Comparison of ENCODE assay signal across 14 cellular contexts in the genomic region with DNA sequence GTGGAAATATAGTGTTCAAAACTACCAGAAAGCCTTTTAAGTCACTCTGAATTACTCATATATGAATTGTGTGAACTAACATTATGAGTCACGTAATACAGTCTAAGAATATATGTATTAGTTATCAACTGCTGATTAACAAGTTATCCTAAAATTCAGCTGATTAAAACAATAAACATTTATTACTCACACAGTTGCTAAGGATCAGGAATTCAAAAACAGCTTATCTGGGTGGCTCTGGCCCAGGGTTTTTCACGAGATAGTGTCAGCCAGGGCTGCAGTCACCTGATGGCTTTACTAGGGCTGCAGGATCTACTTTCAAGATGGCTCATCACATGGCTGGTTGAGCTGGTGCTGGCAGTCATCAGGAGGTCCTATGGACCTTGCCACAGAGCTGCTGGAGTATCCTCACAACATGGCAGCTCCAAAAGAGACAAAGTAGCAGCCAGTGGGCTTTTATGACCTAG. TPM values are rescaled to one million over a fixed set of nuclear protein-coding genes. Genes with fewer than 3 reads are reported as not detected.
A peak's percentile ranks its signal among the peaks of the same experiment; 100 is the strongest.
DNase-seq lines count a peak whose midpoint lies in the region; ATAC-seq and TF ChIP-seq lines count a peak whose summit lies in the region.
"Had no signal": no experiment of that assay in that cellular context is flagged by ENCODE, and none has a peak within 500 bp of the region (broad histone marks: within the 10 kb centered on the region; RNA-seq: fewer than 3 reads in every experiment).

No MANE protein-coding gene starts in this region.

- H3K9me3 ChIP-seq in MG63 (no peaks in the 10 kb centered on the region), trophoblast cell (ENCODE audit: insufficient read depth, low read depth, low read length) (no peaks in the 10 kb centered on the region), tibial nerve (no peaks in the 10 kb centered on the region)
- H3K9me3 ChIP-seq: spleen had no signal

- no peak for TF ChIP-seq CTCF in GM12865 (IDR thresholded peaks at IDR 0.05; ENCODE audit: insufficient read depth, low read depth, low read length, missing control alignments)
- TF ChIP-seq CTCF in chondrocyte (IDR thresholded peaks at IDR 0.05), result no peak
- TF ChIP-seq CTCF in tibial nerve (IDR thresholded peaks at IDR 0.05), result no peak

- H2AK5ac ChIP-seq in trophoblast cell (ENCODE audit: low read length), result no peak overlapping the region

- DNase-seq in GM12865 (ENCODE audit: low read depth), result peak; percentile 65
- DNase-seq in MG63, result peak; percentile 49
- DNase-seq in chondrocyte (ENCODE audit: low spot score), result no peak
- no peak for DNase-seq in trophoblast cell
- no peak for DNase-seq in tibial nerve (ENCODE audit: low spot score in 2 of 2)
- no peak for DNase-seq in effector CD4-positive, alpha-beta T cell
- DNase-seq in NCI-H128 (lab: John Stamatoyannopoulos, UW; ENCODE audit: unreplicated experiment), result no peak
- DNase-seq: anterior cingulate cortex, DMS53, left ventricle myocardium superior, NCI-H1417, spleen had no signal

- no peak overlapping the region for H3K4me2 ChIP-seq in trophoblast cell (ENCODE audit: low read length)

- H2BK12ac ChIP-seq in trophoblast cell (ENCODE audit: low read length), result no peak overlapping the region

- no peak overlapping the region for H3K14ac ChIP-seq in trophoblast cell (ENCODE audit: low read length)

- no peaks in the 10 kb centered on the region for H3K27me3 ChIP-seq in MG63
- no peaks in the 10 kb centered on the region for H3K27me3 ChIP-seq in trophoblast cell (ENCODE audit: insufficient read depth, low read length)
- H3K27me3 ChIP-seq in tibial nerve, result no peaks in the 10 kb centered on the region
- H3K27me3 ChIP-seq: spleen had no signal

- peaks cover 10% of the 10 kb centered on the region for H3K79me2 ChIP-seq in trophoblast cell (ENCODE audit: control insufficient read depth, insufficient read depth, low read length, poor library complexity)

- H3K4me1 Mint-ChIP-seq in chondrocyte (ENCODE audit: low read depth), result peaks cover 88% of the 10 kb centered on the region

- no peaks in the 10 kb centered on the region for H3K9me3 Mint-ChIP-seq in chondrocyte (ENCODE audit: low read depth)

- no CpG with 5 or more reads among the region's 2 CpGs for WGBS in trophoblast cell (ENCODE audit: extremely low coverage, insufficient coverage, insufficient read length)
- WGBS in tibial nerve, 2 donors, result 82 to 89% methylated on average over 2 of the region's 2 CpGs

- no peak for TF ChIP-seq POLR2A in tibial nerve (IDR thresholded peaks at IDR 0.05)

- no peak overlapping the region for H4K91ac ChIP-seq in trophoblast cell (ENCODE audit: low read depth, low read length)

- peaks cover 71% of the 10 kb centered on the region for H3K36me3 ChIP-seq in MG63
- peaks cover 4 to 17% of the 10 kb centered on the region in 2 experiments for H3K36me3 ChIP-seq in trophoblast cell (ENCODE audit: control insufficient read depth in 1 of 2, insufficient read depth in 2 of 2, low read length in 2 of 2)
- peaks cover 0 to 25% (median 0%) of the 10 kb centered on the region in 3 donors for H3K36me3 ChIP-seq in tibial nerve

- H3K27ac ChIP-seq in trophoblast cell (ENCODE audit: low read depth, low read length), result no peak overlapping the region
- H3K27ac ChIP-seq in tibial nerve, result peak overlapping the region in 2 of 4 donors; percentile 78 to 79

- H3K9ac ChIP-seq in trophoblast cell (ENCODE audit: low read length), result no peak overlapping the region

- H3K27ac Mint-ChIP-seq in chondrocyte (ENCODE audit: unreplicated experiment), result peak overlapping the region; percentile 36

- H2AFZ ChIP-seq in trophoblast cell (ENCODE audit: insufficient read depth, low read length, poor library complexity), result no peak overlapping the region

- H3K18ac ChIP-seq in trophoblast cell (ENCODE audit: low read length), result peak overlapping the region; percentile 59

- H2BK120ac ChIP-seq in trophoblast cell (ENCODE audit: insufficient read depth, low read length, poor library complexity), result no peak overlapping the region

- H4K8ac ChIP-seq in trophoblast cell (ENCODE audit: low read depth, low read length), result no peak overlapping the region

- no peak overlapping the region for H2BK5ac ChIP-seq in trophoblast cell (ENCODE audit: low read depth, low read length, poor library complexity)

- H3K23ac ChIP-seq in trophoblast cell (ENCODE audit: low read length), result no peak overlapping the region

- H3K27me3 Mint-ChIP-seq in chondrocyte (ENCODE audit: low read depth), result no peaks in the 10 kb centered on the region

- H3K36me3 Mint-ChIP-seq in chondrocyte (ENCODE audit: low read depth), result peaks cover 35% of the 10 kb centered on the region

- no peak overlapping the region for H3K4me3 Mint-ChIP-seq in chondrocyte (ENCODE audit: unreplicated experiment)

- ATAC-seq in GM21529 (IDR thresholded peaks at IDR 0.05; ENCODE audit: unreplicated experiment), result no peak
- ATAC-seq: esophagus mucosa, left ventricle myocardium superior had no signal

- H3K4ac ChIP-seq in trophoblast cell (ENCODE audit: low read depth, low read length), result peak overlapping the region; percentile 89

- H3K4me1 ChIP-seq in trophoblast cell (ENCODE audit: control insufficient read depth in 1 of 2, insufficient read depth in 2 of 2, low read length in 2 of 2), result peaks cover 23 to 26% of the 10 kb centered on the region in 2 experiments
- peaks cover 0 to 68% (median 47%) of the 10 kb centered on the region in 4 donors for H3K4me1 ChIP-seq in tibial nerve

- H4K12ac ChIP-seq in trophoblast cell (ENCODE audit: low read depth, low read length), result no peak overlapping the region

- peaks cover 15% of the 10 kb centered on the region for H3K79me1 ChIP-seq in trophoblast cell (ENCODE audit: low read length)

- no peak overlapping the region for H3K4me3 ChIP-seq in GM12865 (ENCODE audit: low read depth, low read length)
- H3K4me3 ChIP-seq in MG63, result no peak overlapping the region
- no peak overlapping the region for H3K4me3 ChIP-seq in trophoblast cell (ENCODE audit: low read depth, low read length)
- H3K4me3 ChIP-seq in tibial nerve, result no peak overlapping the region
- H3K4me3 ChIP-seq: spleen had no signal

- no peak for TF ChIP-seq EP300 in tibial nerve (IDR thresholded peaks at IDR 0.05)

RNA-seq across cellular contexts. Expression of gene CORO1C, which starts 36.5 kb away (rescaled TPM):
- total RNA-seq in MG63 (2014; rRNA removed; shearing (Covaris generic); ENCODE audit: low replicate concordance), result 228 and 229 TPM in 2 replicates
- total RNA-seq in chondrocyte, result 266 to 336 TPM (median 325 TPM) in 3 replicates
- polyA plus RNA-seq in trophoblast cell (2013), result 213 and 229 TPM in 2 replicates
- 100 to 1,000 TPM; 110 to 181 (median 158) TPM for total RNA-seq in tibial nerve

Comparison
In these comparisons a context has a peak if more than half of its experiments do, and no peak if none do; other contexts are left out.
1. DNase-seq: peak in GM12865 (single experiment) and MG63 (single experiment); none in chondrocyte (single experiment), trophoblast cell (0 of 2), tibial nerve (0 of 2), effector CD4-positive, alpha-beta T cell (single experiment) and NCI-H128 (single experiment).